ENCODE assay signal across 24 cellular contexts in the genomic region with DNA sequence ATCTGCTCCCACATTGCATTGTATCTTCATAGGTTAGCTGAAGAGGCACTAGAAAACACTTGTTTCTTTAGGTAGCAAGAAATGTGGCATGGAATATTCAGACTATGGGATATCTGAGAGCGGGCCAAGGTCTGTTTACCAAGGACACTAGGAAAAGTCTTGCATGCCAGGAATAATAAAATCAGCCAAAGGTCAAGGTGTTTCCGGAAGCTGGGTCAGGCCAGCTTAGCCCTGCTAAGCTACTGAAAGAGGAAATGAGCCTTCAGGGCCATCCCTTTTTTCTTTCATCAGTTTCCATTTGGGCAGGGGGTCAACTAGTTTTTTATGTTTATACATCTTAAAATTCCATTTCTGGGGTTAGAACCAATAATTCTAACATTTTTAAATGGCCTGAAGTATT.
DNase-seq lines count a peak whose midpoint lies in the region; ATAC-seq, FAIRE-seq and TF ChIP-seq lines count a peak whose summit lies in the region.
"Had no signal": no experiment of that assay in that cellular context is flagged by ENCODE, and none has a peak within 500 bp of the region (broad histone marks: within the 10 kb centered on the region; RNA-seq: fewer than 3 reads in every experiment).

No MANE protein-coding gene starts in this region.

- no peak for ATAC-seq in activated CD8-positive, alpha-beta memory T cell treated with anti-CD3 and anti-CD28 coated beads, Interleukin-2, amount 10 ng/mL, durations not matched to agents 7 days and 5 days
- no peak for ATAC-seq in HG03196 (IDR thresholded peaks at IDR 0.05; ENCODE audit: unreplicated experiment)
- no peak for ATAC-seq in naive thymus-derived CD4-positive, alpha-beta T cell

- no peaks in the 10 kb centered on the region for H3K27me3 Mint-ChIP-seq in activated CD8-positive, alpha-beta memory T cell treated with anti-CD3 and anti-CD28 coated beads, Interleukin-2, amount 10 ng/mL, durations not matched to agents 7 days and 5 days
- no peaks in the 10 kb centered on the region for H3K27me3 Mint-ChIP-seq in naive thymus-derived CD4-positive, alpha-beta T cell

- no peaks in the 10 kb centered on the region for H3K27me3 ChIP-seq in colonic mucosa
- H3K27me3 ChIP-seq in small intestine (ENCODE audit: control insufficient read depth in 2 of 2, insufficient read depth in 2 of 2, low read length in 2 of 2) = no peaks in the 10 kb centered on the region
- no peaks in the 10 kb centered on the region for H3K27me3 ChIP-seq in naive thymus-derived CD4-positive, alpha-beta T cell (ENCODE audit: control insufficient read depth in 2 of 2, insufficient read depth in 2 of 2, low read length in 2 of 2)
- H3K27me3 ChIP-seq: MG63, Peyer's patch had no signal

- H3K36me3 ChIP-seq in colonic mucosa (no peaks in the 10 kb centered on the region), small intestine (ENCODE audit: control insufficient read depth in 2 of 2, insufficient read depth in 2 of 2, low read length in 2 of 2) (no peaks in the 10 kb centered on the region)
- H3K36me3 ChIP-seq in naive thymus-derived CD4-positive, alpha-beta T cell (ENCODE audit: control insufficient read depth in 2 of 3, insufficient read depth in 3 of 3, low read length in 3 of 3) = no peaks in the 10 kb centered on the region
- H3K36me3 ChIP-seq: MG63, Peyer's patch had no signal

- peak overlapping the region; percentile 33 for H3K27ac Mint-ChIP-seq in activated CD8-positive, alpha-beta memory T cell treated with anti-CD3 and anti-CD28 coated beads, Interleukin-2, amount 10 ng/mL, durations not matched to agents 7 days and 5 days
- peak overlapping the region in 1 of 9 donors; percentile 47 for H3K27ac Mint-ChIP-seq in naive thymus-derived CD4-positive, alpha-beta T cell

- FAIRE-seq in small intestine (lab: Jason Lieb, UNC) = no peak
- FAIRE-seq: GM19239, H54 had no signal

- H3K9ac ChIP-seq in colonic mucosa (ENCODE audit: low read depth in 2 of 2, low read length in 2 of 2) = no peak overlapping the region

- CTCF ChIA-PET in activated CD8-positive, alpha-beta memory T cell treated with anti-CD3 and anti-CD28 coated beads, Interleukin-2, amount 10 ng/mL, durations not matched to agents 7 days and 5 days (lab: Charles Lee) = interaction anchor here (2.0 to 2.3 kb wide), 2 partner anchors 15 to 19 kb away, joined by 6 to 7 read pairs; no protein-coding TSS in a partner anchor
- CTCF ChIA-PET in naive thymus-derived CD4-positive, alpha-beta T cell (lab: Charles Lee) = interaction anchor here (0.7 to 0.8 kb wide), 2 partner anchors 9 to 153 kb away, joined by 3 read pairs; no protein-coding TSS in a partner anchor

- intact Hi-C loops in colonic mucosa (cut with DNase I) = no loop called here
- intact Hi-C loops in naive thymus-derived CD4-positive, alpha-beta T cell (cut with micrococcal nuclease) = loop anchor here in 1 of 2 donors (2.0 kb wide), 1 partner anchor 16 kb away; no protein-coding TSS in a partner anchor

- POLR2A ChIA-PET in naive thymus-derived CD4-positive, alpha-beta T cell (lab: Charles Lee) = no interaction called here

- 17 to 53% (median 40%) methylated on average over 2 of the region's 2 CpGs for WGBS in small intestine, 3 donors

- no peak overlapping the region for H3K4me3 Mint-ChIP-seq in activated CD8-positive, alpha-beta memory T cell treated with anti-CD3 and anti-CD28 coated beads, Interleukin-2, amount 10 ng/mL, durations not matched to agents 7 days and 5 days
- H3K4me3 Mint-ChIP-seq in naive thymus-derived CD4-positive, alpha-beta T cell = no peak overlapping the region
- H3K4me3 Mint-ChIP-seq: CD8-positive, alpha-beta memory T cell had no signal

- H3K4me1 ChIP-seq in colonic mucosa (no peaks in the 10 kb centered on the region), small intestine (ENCODE audit: control insufficient read depth in 2 of 2, insufficient read depth in 1 of 2, low read depth in 1 of 2, low read length in 1 of 2) (peaks cover 0 to 3% of the 10 kb centered on the region in 2 donors)
- no peaks in the 10 kb centered on the region for H3K4me1 ChIP-seq in naive thymus-derived CD4-positive, alpha-beta T cell (ENCODE audit: control insufficient read depth in 2 of 2, insufficient read depth in 2 of 2, low read length in 2 of 2)

- H3K9me3 ChIP-seq in colonic mucosa (no peaks in the 10 kb centered on the region), small intestine (ENCODE audit: control insufficient read depth, low read depth) (no peaks in the 10 kb centered on the region)
- H3K9me3 ChIP-seq in naive thymus-derived CD4-positive, alpha-beta T cell (ENCODE audit: control insufficient read depth in 2 of 3, low read length in 3 of 3) = no peaks in the 10 kb centered on the region
- H3K9me3 ChIP-seq: MG63, Peyer's patch had no signal

- peaks cover 72% of the 10 kb centered on the region for H3K36me3 Mint-ChIP-seq in activated CD8-positive, alpha-beta memory T cell treated with anti-CD3 and anti-CD28 coated beads, Interleukin-2, amount 10 ng/mL, durations not matched to agents 7 days and 5 days
- H3K36me3 Mint-ChIP-seq in naive thymus-derived CD4-positive, alpha-beta T cell = peaks cover 0 to 53% (median 0%) of the 10 kb centered on the region in 5 donors

- no peak for DNase-seq in activated CD8-positive, alpha-beta memory T cell treated with anti-CD3 and anti-CD28 coated beads, Interleukin-2, amount 10 ng/mL, durations not matched to agents 7 days and 5 days
- no peak for DNase-seq in activated CD8-positive, alpha-beta memory T cell treated with anti-CD3 and anti-CD28 coated beads for 24 hours
- DNase-seq in LNCaP clone FGC (ENCODE audit: low read depth) = peak; percentile 52
- DNase-seq in colonic mucosa = peak; percentile 45
- DNase-seq in small intestine = peak; percentile 81
- no peak for DNase-seq in naive thymus-derived CD4-positive, alpha-beta T cell
- no peak for DNase-seq in NCI-H187 (lab: John Stamatoyannopoulos, UW)
- DNase-seq: AML-193; C1 segment of cervical spinal cord; CD8-positive, alpha-beta memory T cell; GDM1; Kasumi-1; MG63; NCI-H1048; NCI-H1417 treated with DMSO at 0.1 percent for 48 hours; NCI-H2029; NCI-H2171; NCI-H345; NCI-H524; NCI-H82 had no signal

- TF ChIP-seq CTCF in LNCaP clone FGC (IDR thresholded peaks at IDR 0.05; ENCODE audit: control insufficient read depth, extremely low read depth, insufficient read depth) (no peak), colonic mucosa (IDR thresholded peaks at IDR 0.05) (no peak)

- H3K27ac ChIP-seq in colonic mucosa = no peak overlapping the region
- no peak overlapping the region for H3K27ac ChIP-seq in small intestine (ENCODE audit: low read depth in 1 of 2, low read length in 1 of 2)
- no peak overlapping the region for H3K27ac ChIP-seq in naive thymus-derived CD4-positive, alpha-beta T cell (ENCODE audit: low read depth, low read length)
- H3K27ac ChIP-seq: Peyer's patch had no signal

- peaks cover 61% of the 10 kb centered on the region for H3K4me1 Mint-ChIP-seq in activated CD8-positive, alpha-beta memory T cell treated with anti-CD3 and anti-CD28 coated beads, Interleukin-2, amount 10 ng/mL, durations not matched to agents 7 days and 5 days
- H3K4me1 Mint-ChIP-seq in naive thymus-derived CD4-positive, alpha-beta T cell = peaks cover 0 to 53% (median 8%) of the 10 kb centered on the region in 7 donors

- H3K9me3 Mint-ChIP-seq in activated CD8-positive, alpha-beta memory T cell treated with anti-CD3 and anti-CD28 coated beads, Interleukin-2, amount 10 ng/mL, durations not matched to agents 7 days and 5 days (ENCODE audit: low read depth) = peaks cover 8% of the 10 kb centered on the region
- H3K9me3 Mint-ChIP-seq in naive thymus-derived CD4-positive, alpha-beta T cell = peaks cover 0 to 26% (median 0%) of the 10 kb centered on the region in 11 donors
- H3K9me3 Mint-ChIP-seq: CD8-positive, alpha-beta memory T cell had no signal

- H3K4me3 ChIP-seq in LNCaP clone FGC (ENCODE audit: low read depth, low read length) (no peak overlapping the region), colonic mucosa (no peak overlapping the region), small intestine (ENCODE audit: low read depth in 1 of 2, low read length in 2 of 2) (no peak overlapping the region)
- H3K4me3 ChIP-seq in naive thymus-derived CD4-positive, alpha-beta T cell (ENCODE audit: low read length) = no peak overlapping the region
- H3K4me3 ChIP-seq: MG63, Peyer's patch had no signal

Comparison
In these comparisons a context has a peak if more than half of its experiments do, and no peak if none do; other contexts are left out.
1. DNase-seq: peak in LNCaP clone FGC (single experiment), colonic mucosa (single experiment) and small intestine (single experiment); none in activated CD8-positive, alpha-beta memory T cell treated with anti-CD3 and anti-CD28 coated beads, Interleukin-2, amount 10 ng/mL, durations not matched to agents 7 days and 5 days (single experiment), activated CD8-positive, alpha-beta memory T cell treated with anti-CD3 and anti-CD28 coated beads for 24 hours (single experiment), naive thymus-derived CD4-positive, alpha-beta T cell (0 of 9) and NCI-H187 (0 of 2).